Comparison of ENCODE assay signal across 12 cellular contexts in genomic region chr11:57793711-57794110, GRCh38. TPM values are rescaled to one million over a fixed set of nuclear protein-coding genes. Genes with fewer than 3 reads are reported as not detected.
A peak's percentile ranks its signal among the peaks of the same experiment; 100 is the strongest.
DNase-seq lines count a peak whose midpoint lies in the region; ATAC-seq, FAIRE-seq and TF ChIP-seq lines count a peak whose summit lies in the region.
"Had no signal": no experiment of that assay in that cellular context is flagged by ENCODE, and none has a peak within 500 bp of the region (broad histone marks: within the 10 kb centered on the region; RNA-seq: fewer than 3 reads in every experiment).

No MANE protein-coding gene starts in this region.

- TF ChIP-seq POLR2A in heart left ventricle (IDR thresholded peaks at IDR 0.05) (no peak), transverse colon (IDR thresholded peaks at IDR 0.05) (no peak)

- 47 to 60% (median 54%) methylated on average over 7 of the region's 7 CpGs for WGBS in heart left ventricle, 4 donors
- 39 to 55% methylated on average over 7 of the region's 7 CpGs for WGBS in transverse colon (ENCODE audit: low coverage in 1 of 2), 2 donors

- TF ChIP-seq EP300 in transverse colon (IDR thresholded peaks at IDR 0.05; ENCODE audit: low read depth), result no peak

- H3K27ac ChIP-seq in heart left ventricle, result peak overlapping the region in 11 of 12 donors; percentile 6 to 89 (median 67)
- H3K27ac ChIP-seq in lower lobe of right lung, result peak overlapping the region; percentile 40
- peak overlapping the region; percentile 88 to 95 (median 92) for H3K27ac ChIP-seq in transverse colon
- H3K27ac ChIP-seq in kidney (ENCODE audit: low read depth in 2 of 2, low read length in 2 of 2), result peak overlapping the region in 1 of 2 donors; percentile 52

- H3K27me3 ChIP-seq in heart left ventricle, result no peaks in the 10 kb centered on the region
- no peaks in the 10 kb centered on the region for H3K27me3 ChIP-seq in lower lobe of right lung (ENCODE audit: low read depth)
- H3K27me3 ChIP-seq in transverse colon, result no peaks in the 10 kb centered on the region
- H3K27me3 ChIP-seq: BE2C had no signal

- H3K36me3 Mint-ChIP-seq in activated naive CD4-positive, alpha-beta T cell treated with anti-CD3 and anti-CD28 coated beads, Interleukin-2, amount 50 U/mL, for 72 hours, result no peaks in the 10 kb centered on the region

- in situ Hi-C loops in transverse colon (cut with MboI; ENCODE audit: low pct_ligation_motif_present in 1 of 4, low pct_unique_long_range_greater_than_20kb in 1 of 4, low sequenced_read_pairs in 3 of 4), result no loop called here

- no peak for ATAC-seq in heart left ventricle
- ATAC-seq in Right ventricle myocardium inferior, result no peak
- ATAC-seq in activated naive CD4-positive, alpha-beta T cell treated with anti-CD3 and anti-CD28 coated beads, Interleukin-2, amount 50 U/mL, for 72 hours, result no peak
- no peak for ATAC-seq in lower lobe of right lung
- no peak for ATAC-seq in SK-N-SH treated with all-trans-retinoic acid at 6 μM for 48 hours

- H3K36me3 ChIP-seq in heart left ventricle (peaks cover 5 to 75% (median 57%) of the 10 kb centered on the region in 9 donors), lower lobe of right lung (peaks cover 57% of the 10 kb centered on the region), transverse colon (peaks cover 0 to 33% (median 14%) of the 10 kb centered on the region in 4 donors), kidney (ENCODE audit: control insufficient read depth in 1 of 2, insufficient read depth in 2 of 2, low read length in 2 of 2) (peaks cover 25 to 35% of the 10 kb centered on the region in 2 donors)

- no peak overlapping the region for H3K9ac ChIP-seq in kidney (ENCODE audit: low read length in 2 of 2)

- H3K9me3 ChIP-seq in heart left ventricle, result no peaks in the 10 kb centered on the region
- no peaks in the 10 kb centered on the region for H3K9me3 ChIP-seq in lower lobe of right lung
- no peaks in the 10 kb centered on the region for H3K9me3 ChIP-seq in transverse colon
- H3K9me3 ChIP-seq in kidney (ENCODE audit: control insufficient read depth in 1 of 2, low read length in 2 of 2), result no peaks in the 10 kb centered on the region
- H3K9me3 ChIP-seq: BE2C had no signal

- H3K4me3 ChIP-seq in heart left ventricle, result no peak overlapping the region
- no peak overlapping the region for H3K4me3 ChIP-seq in lower lobe of right lung
- no peak overlapping the region for H3K4me3 ChIP-seq in transverse colon
- no peak overlapping the region for H3K4me3 ChIP-seq in kidney (ENCODE audit: low read length in 2 of 2)

- H3K27ac Mint-ChIP-seq in activated naive CD4-positive, alpha-beta T cell treated with anti-CD3 and anti-CD28 coated beads, Interleukin-2, amount 50 U/mL, for 72 hours, result peak overlapping the region; percentile 33 to 75

- no peak for DNase-seq in heart left ventricle
- no peak for DNase-seq in Right ventricle myocardium inferior (ENCODE audit: missing footprints)
- DNase-seq in activated naive CD4-positive, alpha-beta T cell treated with anti-CD3 and anti-CD28 coated beads, Interleukin-2, amount 50 U/mL, for 72 hours (ENCODE audit: low spot score in 2 of 2), result no peak
- no peak for DNase-seq in lower lobe of right lung
- DNase-seq in transverse colon, result no peak
- DNase-seq in kidney, result no peak
- no peak for DNase-seq in T-helper 9 cell
- DNase-seq: BE2C; stimulated activated CD4-positive, alpha-beta T cell treated with anti-CD3 and anti-CD28 coated beads, Interleukin-2, amount 100 ng/mL, for 48 hours had no signal

- intact Hi-C loops in heart left ventricle (cut with DNase I), result loop anchor here in 1 of 10 donors (2.0 kb wide), 1 partner anchor 15 kb away; no protein-coding TSS in a partner anchor
- intact Hi-C loops in Right ventricle myocardium inferior (cut with DNase I), result no loop called here
- intact Hi-C loops in lower lobe of right lung (cut with DNase I), result no loop called here
- intact Hi-C loops in transverse colon (cut with DNase I; ENCODE audit: low total_unique reads), result loop anchor here (10.0 kb wide), 1 partner anchor 49 kb away; the partner anchor contains the start of gene SELENOH
- intact Hi-C loops in kidney (cut with DNase I), result no loop called here

- FAIRE-seq in kidney (lab: Jason Lieb, UNC), result no peak

- no peaks in the 10 kb centered on the region for H3K9me3 Mint-ChIP-seq in activated naive CD4-positive, alpha-beta T cell treated with anti-CD3 and anti-CD28 coated beads, Interleukin-2, amount 50 U/mL, for 72 hours

- H3K4me1 ChIP-seq in heart left ventricle, result peaks cover 12 to 73% (median 58%) of the 10 kb centered on the region in 12 donors
- peaks cover 79% of the 10 kb centered on the region for H3K4me1 ChIP-seq in lower lobe of right lung
- H3K4me1 ChIP-seq in transverse colon, result peaks cover 41 to 89% (median 60%) of the 10 kb centered on the region in 4 donors
- H3K4me1 ChIP-seq in kidney (ENCODE audit: control insufficient read depth in 1 of 2, insufficient read depth in 1 of 2, low read depth in 1 of 2, low read length in 2 of 2), result peaks cover 40 to 45% of the 10 kb centered on the region in 2 donors
- H3K4me1 ChIP-seq: BE2C had no signal

- TF ChIP-seq CTCF in heart left ventricle (IDR thresholded peaks at IDR 0.05), result no peak
- TF ChIP-seq CTCF in lower lobe of right lung (IDR thresholded peaks at IDR 0.05), result no peak
- no peak for TF ChIP-seq CTCF in transverse colon (IDR thresholded peaks at IDR 0.05)
- no peak for TF ChIP-seq CTCF in kidney (IDR thresholded peaks at IDR 0.05; ENCODE audit: borderline replicate concordance, extremely low read depth, insufficient read depth)

TF ChIP-seq in SK-N-SH treated with all-trans-retinoic acid at 6 μM for 48 hours, 23 proteins besides CTCF, POLR2A, EP300 and RAD21:
- TF ChIP-seq RARB (CRISPR knock-in tag; IDR thresholded peaks at IDR 0.05) (no peak), OSR1 (CRISPR knock-in tag; IDR thresholded peaks at IDR 0.05) (no peak)

RNA-seq across cellular contexts. Expression of gene CTNND1, which starts 32.1 kb away (rescaled TPM):
- total RNA-seq in heart left ventricle (100 to 1,000 TPM in 1 of 9 donors, 10 to 100 TPM in 8; 51.4 to 105 (median 60.8) TPM), Right ventricle myocardium inferior (67.0 TPM), lower lobe of right lung (226 TPM), transverse colon (100 to 1,000 TPM; 165 to 415 (median 374) TPM), kidney (272 TPM)
- polyA plus RNA-seq in heart left ventricle (10 to 100 TPM; 19.7 to 40.3 TPM), kidney (ENCODE audit: insufficient read depth, low read depth, low replicate concordance) (52.7 TPM)
- total RNA-seq in activated naive CD4-positive, alpha-beta T cell treated with anti-CD3 and anti-CD28 coated beads, Interleukin-2, amount 50 U/mL, for 72 hours, result 10 to 100 TPM; 10.4 to 19.7 TPM

RNA-seq across cellular contexts. Expression of gene BTBD18, which starts 42.1 kb away (rescaled TPM):
- total RNA-seq in heart left ventricle, result not detected
- under 1 TPM in 1 of 2 donors, not detected in 1; 0.11 TPM for polyA plus RNA-seq in heart left ventricle
- not detected for total RNA-seq in Right ventricle myocardium inferior
- total RNA-seq in activated naive CD4-positive, alpha-beta T cell treated with anti-CD3 and anti-CD28 coated beads, Interleukin-2, amount 50 U/mL, for 72 hours, result not detected
- not detected for total RNA-seq in lower lobe of right lung
- total RNA-seq in transverse colon, result not detected
- not detected for total RNA-seq in kidney
- polyA plus RNA-seq in kidney (ENCODE audit: insufficient read depth, low read depth, low replicate concordance), result not detected
- total RNA-seq: chondrocyte, RPMI7951 had no signal

RNA-seq across cellular contexts. Expression of gene SELENOH, which starts 52.4 kb away (rescaled TPM):
- total RNA-seq in heart left ventricle (100 to 1,000 TPM in 1 of 9 donors, 10 to 100 TPM in 8; 56.8 to 134 (median 85.7) TPM), Right ventricle myocardium inferior (72.9 TPM), lower lobe of right lung (118 TPM), transverse colon (100 to 1,000 TPM in 2 of 4 donors, 10 to 100 TPM in 2; 78.2 to 117 (median 102) TPM), kidney (115 TPM)
- polyA plus RNA-seq in heart left ventricle (100 to 1,000 TPM in 1 of 2 donors, 10 to 100 TPM in 1; 68.8 to 116 TPM), kidney (ENCODE audit: insufficient read depth, low read depth, low replicate concordance) (159 TPM)
- 100 to 1,000 TPM; 156 to 237 TPM for total RNA-seq in activated naive CD4-positive, alpha-beta T cell treated with anti-CD3 and anti-CD28 coated beads, Interleukin-2, amount 50 U/mL, for 72 hours
